In genomic region chr20:38164624-38165088, GRCh38 we compare ENCODE assay signal across 1 cellular context.
TF ChIP-seq lines count a peak whose summit lies in the region.

No MANE protein-coding gene starts in this region.

TF ChIP-seq in GM23338, 12 proteins besides CTCF, POLR2A, EP300 and RAD21 (continued from another document):
- no peak for TF ChIP-seq REST (IDR thresholded peaks at IDR 0.05; ENCODE audit: unreplicated experiment)
- TF ChIP-seq EZH2phosphoT487 (IDR thresholded peaks at IDR 0.05; ENCODE audit: unreplicated experiment), result no peak
- no peak for TF ChIP-seq ZNF114 (CRISPR knock-in tag; IDR thresholded peaks at IDR 0.05)
- no peak for TF ChIP-seq JUNB (IDR thresholded peaks at IDR 0.05; ENCODE audit: unreplicated experiment)
- no peak for TF ChIP-seq ZNF331 (CRISPR knock-in tag; IDR thresholded peaks at IDR 0.05; ENCODE audit: low read depth)
- TF ChIP-seq, protein P1, sequence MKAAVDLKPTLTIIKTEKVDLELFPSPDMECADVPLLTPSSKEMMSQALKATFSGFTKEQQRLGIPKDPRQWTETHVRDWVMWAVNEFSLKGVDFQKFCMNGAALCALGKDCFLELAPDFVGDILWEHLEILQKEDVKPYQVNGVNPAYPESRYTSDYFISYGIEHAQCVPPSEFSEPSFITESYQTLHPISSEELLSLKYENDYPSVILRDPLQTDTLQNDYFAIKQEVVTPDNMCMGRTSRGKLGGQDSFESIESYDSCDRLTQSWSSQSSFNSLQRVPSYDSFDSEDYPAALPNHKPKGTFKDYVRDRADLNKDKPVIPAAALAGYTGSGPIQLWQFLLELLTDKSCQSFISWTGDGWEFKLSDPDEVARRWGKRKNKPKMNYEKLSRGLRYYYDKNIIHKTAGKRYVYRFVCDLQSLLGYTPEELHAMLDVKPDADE (IDR thresholded peaks at IDR 0.05), result no peak
TF ChIP-seq in GM23338: peak in this region for 0.
